In genomic region chr19:36527873-36528193, GRCh38 we compare ENCODE assay signal across 8 cellular contexts. TPM values are rescaled to one million over a fixed set of nuclear protein-coding genes. Genes with fewer than 3 reads are reported as not detected.
A peak's percentile ranks its signal among the peaks of the same experiment; 100 is the strongest.
DNase-seq lines count a peak whose midpoint lies in the region; ATAC-seq and TF ChIP-seq lines count a peak whose summit lies in the region.

No MANE protein-coding gene starts in this region.

- H3K4me3 Mint-ChIP-seq in CD4-positive, alpha-beta memory T cell, result peak overlapping the region; percentile 91 to 100 (median 97)
- peak overlapping the region; percentile 99 for H3K4me3 Mint-ChIP-seq in neural crest cell

- no peak for ATAC-seq in HG02938 (IDR thresholded peaks at IDR 0.05; ENCODE audit: unreplicated experiment)

- H3K79me2 ChIP-seq in Loucy (ENCODE audit: insufficient read depth, low read length), result peaks cover 49% of the 10 kb centered on the region

- no peaks in the 10 kb centered on the region for H3K27me3 ChIP-seq in CD4-positive, alpha-beta memory T cell (ENCODE audit: insufficient read depth, low read length)
- no peaks in the 10 kb centered on the region for H3K27me3 ChIP-seq in Loucy (ENCODE audit: insufficient read depth, low read length, poor library complexity, severe bottlenecking)
- H3K27me3 ChIP-seq in ectodermal cell (ENCODE audit: control insufficient read depth, insufficient read depth, low read length, poor library complexity, severe bottlenecking), result no peaks in the 10 kb centered on the region

- H3K27me3 Mint-ChIP-seq in CD4-positive, alpha-beta memory T cell, result no peaks in the 10 kb centered on the region
- H3K27me3 Mint-ChIP-seq in neural crest cell (ENCODE audit: low read depth), result peaks cover 3% of the 10 kb centered on the region

- POLR2A ChIA-PET in CD4-positive, alpha-beta memory T cell (lab: Charles Lee; ENCODE audit: partially characterized antibody), result interaction anchor here (1.2 to 4.6 kb wide), 17 partner anchors 39 to 1067 kb away, joined by 3 to 51 read pairs (median 9); partner anchors contain the start of genes ZFP14, ZFP82, ZNF146 and ZNF345

- peak overlapping the region; percentile 88 to 99 for H3K4me3 ChIP-seq in CD4-positive, alpha-beta memory T cell (ENCODE audit: low read length in 2 of 2)
- H3K4me3 ChIP-seq in Loucy (ENCODE audit: low read length, poor library complexity, severe bottlenecking), result peak overlapping the region; percentile 83
- H3K4me3 ChIP-seq in ectodermal cell (ENCODE audit: insufficient read depth, low read depth, low read length), result peak overlapping the region; percentile 83

- H3K4me1 ChIP-seq in CD4-positive, alpha-beta memory T cell (ENCODE audit: insufficient read depth, low read length), result peaks cover 22% of the 10 kb centered on the region
- peaks cover 21% of the 10 kb centered on the region for H3K4me1 ChIP-seq in Loucy (ENCODE audit: insufficient read depth, low read length, poor library complexity, severe bottlenecking)
- H3K4me1 ChIP-seq in ectodermal cell (ENCODE audit: control insufficient read depth, insufficient read depth, low read length), result no peaks in the 10 kb centered on the region

- peak overlapping the region; percentile 91 to 99 (median 97) for H3K27ac Mint-ChIP-seq in CD4-positive, alpha-beta memory T cell
- H3K27ac Mint-ChIP-seq in neural crest cell (ENCODE audit: unreplicated experiment), result peak overlapping the region; percentile 100

- peak overlapping the region; percentile 87 for H3K27ac ChIP-seq in CD4-positive, alpha-beta memory T cell (ENCODE audit: low read depth, low read length)
- peak overlapping the region; percentile 95 for H3K27ac ChIP-seq in ectodermal cell (ENCODE audit: insufficient read depth, low read depth, low read length, poor library complexity, severe bottlenecking)

- H2AFZ ChIP-seq in Loucy (ENCODE audit: low read length), result peak overlapping the region; percentile 100

- H3K9me2 ChIP-seq in Loucy (replicated peaks; ENCODE audit: low read depth, low read length), result no peaks in the 10 kb centered on the region

- H3K9ac ChIP-seq in Loucy (ENCODE audit: low read depth, low read length, poor library complexity, severe bottlenecking), result peak overlapping the region; percentile 92

- no peak for TF ChIP-seq CTCF in Loucy (conservative IDR thresholded peaks at IDR 0.05; ENCODE audit: low read length)
- TF ChIP-seq CTCF in neural crest cell (conservative IDR thresholded peaks at IDR 0.05), result no peak

- H3K4me1 Mint-ChIP-seq in CD4-positive, alpha-beta memory T cell, result peaks cover 21 to 33% (median 25%) of the 10 kb centered on the region in 4 donors
- H3K4me1 Mint-ChIP-seq in neural crest cell, result peaks cover 21% of the 10 kb centered on the region

- intact Hi-C loops in CD4-positive, alpha-beta memory T cell (cut with micrococcal nuclease), result loop anchor here (1.0 to 5.0 kb wide), 14 partner anchors 39 to 1066 kb away; partner anchors contain the start of genes ZFP14, ZNF146, ZNF345 and ZNF382

- H3K4me2 ChIP-seq in Loucy (ENCODE audit: low read depth, low read length, poor library complexity, severe bottlenecking), result peak overlapping the region; percentile 95

- peaks cover 16% of the 10 kb centered on the region for H4K20me1 ChIP-seq in Loucy (ENCODE audit: insufficient read depth, low read length, poor library complexity, severe bottlenecking)

- peaks cover 36 to 48% of the 10 kb centered on the region in 2 donors for H3K36me3 Mint-ChIP-seq in CD4-positive, alpha-beta memory T cell
- H3K36me3 Mint-ChIP-seq in neural crest cell (ENCODE audit: low read depth), result peaks cover 54% of the 10 kb centered on the region

- peaks cover 2 to 57% (median 31%) of the 10 kb centered on the region in 8 donors for H3K9me3 Mint-ChIP-seq in CD4-positive, alpha-beta memory T cell
- peaks cover 19% of the 10 kb centered on the region for H3K9me3 Mint-ChIP-seq in neural crest cell

- 0% methylated on average over 12 to 13 of the region's 13 CpGs for WGBS in ectodermal cell, 2 experiments

- H3K36me3 ChIP-seq in CD4-positive, alpha-beta memory T cell (ENCODE audit: insufficient read depth, low read length), result peaks cover 12% of the 10 kb centered on the region
- H3K36me3 ChIP-seq in Loucy (ENCODE audit: insufficient read depth, low read length), result no peaks in the 10 kb centered on the region
- peaks cover 38% of the 10 kb centered on the region for H3K36me3 ChIP-seq in ectodermal cell (ENCODE audit: control insufficient read depth, insufficient read depth, low read length)

- no peak for DNase-seq in CD4-positive, alpha-beta memory T cell
- DNase-seq in neural crest cell (ENCODE audit: low read depth, low spot score) (no peak), A172 (ENCODE audit: low spot score) (no peak), H4 (ENCODE audit: low spot score) (no peak), NCI-H1436 (lab: John Stamatoyannopoulos, UW) (no peak)

- H3F3A ChIP-seq in Loucy (ENCODE audit: low read depth), result no peaks in the 10 kb centered on the region

- CTCF ChIA-PET in CD4-positive, alpha-beta memory T cell (lab: Charles Lee; ENCODE audit: partially characterized antibody), result interaction anchor here (0.9 to 2.0 kb wide), 3 partner anchors 38 to 843 kb away, joined by 3 to 8 read pairs (median 3); partner anchors contain the start of genes ZNF382, ZNF527 and ZNF566

- peaks cover 0 to 24% of the 10 kb centered on the region in 2 donors for H3K9me3 ChIP-seq in CD4-positive, alpha-beta memory T cell (ENCODE audit: control insufficient read depth in 1 of 2, low read length in 2 of 2)
- no peaks in the 10 kb centered on the region for H3K9me3 ChIP-seq in Loucy (ENCODE audit: insufficient read depth, low read depth, low read length)
- H3K9me3 ChIP-seq in ectodermal cell (ENCODE audit: control insufficient read depth, low read length), result no peaks in the 10 kb centered on the region

RNA-seq across cellular contexts. Expression of gene ZNF260, which starts 0.2 kb away (rescaled TPM):
- total RNA-seq in CD4-positive, alpha-beta memory T cell, result 10 to 100 TPM; 15.4 to 18.8 TPM
- polyA plus RNA-seq in CD4-positive, alpha-beta memory T cell, result 10 to 100 TPM in 1 of 2 donors, 1 to 10 TPM in 1; 6.4 to 11.3 TPM
- polyA plus RNA-seq in ectodermal cell (2013, experiment 1 of 4), result 29.6 TPM
- 40.2 TPM for polyA plus RNA-seq in ectodermal cell (2013, experiment 2 of 4)
- 29.2 TPM for polyA plus RNA-seq in ectodermal cell (2013, experiment 3 of 4)
- polyA plus RNA-seq in ectodermal cell (2013, experiment 4 of 4), result 32.3 TPM
- total RNA-seq in neural crest cell, result 32.1 and 46.4 TPM in 2 replicates
- total RNA-seq in A172 (2014; rRNA removed; shearing (Covaris generic)), result 18.6 and 22.5 TPM in 2 replicates
- 9.3 and 13.2 TPM in 2 replicates for total RNA-seq in H4 (2014; rRNA removed; shearing (Covaris generic))

RNA-seq across cellular contexts. Expression of gene ZNF566, which starts 38.5 kb away (rescaled TPM):
- total RNA-seq in CD4-positive, alpha-beta memory T cell, result 10 to 100 TPM; 25.9 to 30.6 TPM
- 10 to 100 TPM; 10.9 to 19.3 TPM for polyA plus RNA-seq in CD4-positive, alpha-beta memory T cell
- 20.0 TPM for polyA plus RNA-seq in ectodermal cell (2013, experiment 1 of 4)
- polyA plus RNA-seq in ectodermal cell (2013, experiment 2 of 4), result 21.2 TPM
- 14.7 TPM for polyA plus RNA-seq in ectodermal cell (2013, experiment 3 of 4)
- 16.9 TPM for polyA plus RNA-seq in ectodermal cell (2013, experiment 4 of 4)
- 20.8 and 26.9 TPM in 2 replicates for total RNA-seq in neural crest cell
- total RNA-seq in A172 (2014; rRNA removed; shearing (Covaris generic)), result 7.1 and 8.5 TPM in 2 replicates
- 7.3 and 11.9 TPM in 2 replicates for total RNA-seq in H4 (2014; rRNA removed; shearing (Covaris generic))

RNA-seq across cellular contexts. Expression of gene ZNF529, which starts 45.3 kb away (rescaled TPM):
- 10 to 100 TPM; 32.8 to 33.5 TPM for total RNA-seq in CD4-positive, alpha-beta memory T cell
- polyA plus RNA-seq in CD4-positive, alpha-beta memory T cell, result 1 to 10 TPM; 7.9 to 8.8 TPM
- polyA plus RNA-seq in ectodermal cell (2013, experiment 1 of 4), result 19.9 TPM
- 19.5 TPM for polyA plus RNA-seq in ectodermal cell (2013, experiment 2 of 4)
- polyA plus RNA-seq in ectodermal cell (2013, experiment 3 of 4), result 14.6 TPM
- polyA plus RNA-seq in ectodermal cell (2013, experiment 4 of 4), result 16.4 TPM
- 19.7 and 19.9 TPM in 2 replicates for total RNA-seq in neural crest cell
- total RNA-seq in A172 (2014; rRNA removed; shearing (Covaris generic)), result 6.8 and 7.7 TPM in 2 replicates
- 2.7 and 3.7 TPM in 2 replicates for total RNA-seq in H4 (2014; rRNA removed; shearing (Covaris generic))
